In the genomic region with DNA sequence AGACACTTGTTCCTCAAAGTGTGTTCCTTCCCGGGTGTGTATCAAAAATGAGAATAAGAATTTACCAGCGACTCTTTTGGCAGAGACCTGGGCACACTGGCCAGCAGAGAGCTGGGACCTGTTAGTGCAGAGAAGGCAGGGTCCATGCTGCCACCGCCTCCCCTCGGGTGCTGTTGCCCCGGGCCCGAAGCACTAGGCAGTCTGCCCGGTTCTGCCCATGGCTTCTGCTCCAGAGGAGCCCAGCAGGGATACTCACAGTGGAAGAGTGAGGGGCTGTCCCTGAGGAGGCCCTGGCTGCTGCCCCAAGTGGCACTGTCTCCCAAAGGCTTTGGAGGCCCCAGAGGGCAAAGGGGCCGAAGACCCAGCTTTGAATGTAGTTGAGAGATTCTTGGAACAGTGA, we compare ENCODE assay signal across 18 cellular contexts.
DNase-seq lines count a peak whose midpoint lies in the region; ATAC-seq and TF ChIP-seq lines count a peak whose summit lies in the region.
"Had no signal": no experiment of that assay in that cellular context is flagged by ENCODE, and none has a peak within 500 bp of the region (broad histone marks: within the 10 kb centered on the region; RNA-seq: fewer than 3 reads in every experiment).

No MANE protein-coding gene starts in this region.

- H3K4me3 ChIP-seq in GM23338 = no peak overlapping the region

- no peaks in the 10 kb centered on the region for H3K79me2 ChIP-seq in GM23338 (replicated peaks; ENCODE audit: insufficient read depth)

- H3K36me3 ChIP-seq in GM23338 (ENCODE audit: insufficient read depth) = no peaks in the 10 kb centered on the region
- H3K36me3 ChIP-seq: BE2C had no signal

- no peak for DNase-seq in GM23338 (ENCODE audit: low spot score)
- DNase-seq in NCI-H446 treated with DMSO at 0.1 percent for 48 hours (lab: John Stamatoyannopoulos, UW) = peak; percentile 40
- DNase-seq in ecto neural progenitor cell (ENCODE audit: low spot score) = peak; percentile 41
- peak; percentile 74 for DNase-seq in osteocyte (ENCODE audit: extremely low spot score, unreplicated experiment)
- no peak for DNase-seq in HK-2 (ENCODE audit: unreplicated experiment)
- DNase-seq: ACHN; BE2C; Caco-2; CD4-positive, alpha-beta T cell; GF-D8; GOT3; H7; HFFc6 had no signal

- H3K9me3 Mint-ChIP-seq in GM23338 = peaks cover 7% of the 10 kb centered on the region; the same call in 2 of the 3 replicates
- no peaks in the 10 kb centered on the region for H3K9me3 Mint-ChIP-seq in osteocyte (ENCODE audit: unreplicated experiment)
- H3K9me3 Mint-ChIP-seq: CD4-positive, alpha-beta T cell had no signal

- H4K20me1 ChIP-seq in GM23338 (replicated peaks; ENCODE audit: insufficient read depth) = no peaks in the 10 kb centered on the region

- no peak overlapping the region for H3K4me3 Mint-ChIP-seq in GM23338
- no peak overlapping the region for H3K4me3 Mint-ChIP-seq in osteocyte (ENCODE audit: unreplicated experiment)
- H3K4me3 Mint-ChIP-seq: CD4-positive, alpha-beta T cell; HFFc6 had no signal

- H3F3A ChIP-seq in GM23338 (replicated peaks; ENCODE audit: low read depth) = no peaks in the 10 kb centered on the region

- H3K9me2 ChIP-seq in GM23338 (ENCODE audit: insufficient read depth) = no peaks in the 10 kb centered on the region

- H3K36me3 Mint-ChIP-seq in GM23338 (ENCODE audit: low read depth) (no peaks in the 10 kb centered on the region), osteocyte (ENCODE audit: unreplicated experiment) (no peaks in the 10 kb centered on the region)

- peaks cover 3% of the 10 kb centered on the region for H3K27me3 Mint-ChIP-seq in GM23338 (ENCODE audit: insufficient read depth, low read depth, poor library complexity)
- no peaks in the 10 kb centered on the region for H3K27me3 Mint-ChIP-seq in osteocyte (ENCODE audit: unreplicated experiment)

- TF ChIP-seq CTCF in GM23338 (conservative IDR thresholded peaks at IDR 0.05; ENCODE audit: low read depth in 2 of 2) = no peak
- TF ChIP-seq CTCF in osteocyte (IDR thresholded peaks at IDR 0.05) = no peak

- peak; percentile 30; the same call in 1 of the 3 replicates for ATAC-seq in GM23338
- no peak for ATAC-seq in HG02840 (IDR thresholded peaks at IDR 0.05; ENCODE audit: low FRiP score, unreplicated experiment)
- no peak for ATAC-seq in HG03521 (IDR thresholded peaks at IDR 0.05; ENCODE audit: unreplicated experiment)
- ATAC-seq: HCT116 had no signal

- no peak overlapping the region for H3K27ac ChIP-seq in GM23338 (ENCODE audit: low read depth)
- H3K27ac ChIP-seq: C4-2B, HL-60 had no signal

- H3K27me3 ChIP-seq in GM23338 (ENCODE audit: insufficient read depth) = no peaks in the 10 kb centered on the region
- H3K27me3 ChIP-seq: BE2C had no signal

- no peak overlapping the region for H2AFZ ChIP-seq in GM23338

- no peak overlapping the region for H3K4me2 ChIP-seq in GM23338

- H3K4me1 Mint-ChIP-seq in GM23338 = no peaks in the 10 kb centered on the region
- no peaks in the 10 kb centered on the region for H3K4me1 Mint-ChIP-seq in osteocyte (ENCODE audit: unreplicated experiment)

- H3K4me1 ChIP-seq in GM23338 (ENCODE audit: insufficient read depth) = no peaks in the 10 kb centered on the region
- H3K4me1 ChIP-seq: Caco-2 had no signal

- H3K27ac Mint-ChIP-seq in GM23338 (no peak overlapping the region), osteocyte (ENCODE audit: unreplicated experiment) (no peak overlapping the region)
- H3K27ac Mint-ChIP-seq: CD4-positive, alpha-beta T cell; HFFc6 had no signal

TF ChIP-seq in GM23338, 12 proteins besides CTCF, POLR2A, EP300 and RAD21 (continues in another document):
- TF ChIP-seq EZH2 (IDR thresholded peaks at IDR 0.05; ENCODE audit: low read depth, unreplicated experiment) (no peak), JUNB (IDR thresholded peaks at IDR 0.05; ENCODE audit: unreplicated experiment) (no peak), EZH2phosphoT487 (IDR thresholded peaks at IDR 0.05; ENCODE audit: unreplicated experiment) (no peak), ZNF331 (CRISPR knock-in tag; IDR thresholded peaks at IDR 0.05; ENCODE audit: low read depth) (no peak), ETS1 (IDR thresholded peaks at IDR 0.05) (no peak), NANOG (IDR thresholded peaks at IDR 0.05; ENCODE audit: borderline replicate concordance) (no peak), CREB1 (CRISPR knock-in tag; IDR thresholded peaks at IDR 0.05; ENCODE audit: low read depth) (no peak)
- TF ChIP-seq, protein P1, sequence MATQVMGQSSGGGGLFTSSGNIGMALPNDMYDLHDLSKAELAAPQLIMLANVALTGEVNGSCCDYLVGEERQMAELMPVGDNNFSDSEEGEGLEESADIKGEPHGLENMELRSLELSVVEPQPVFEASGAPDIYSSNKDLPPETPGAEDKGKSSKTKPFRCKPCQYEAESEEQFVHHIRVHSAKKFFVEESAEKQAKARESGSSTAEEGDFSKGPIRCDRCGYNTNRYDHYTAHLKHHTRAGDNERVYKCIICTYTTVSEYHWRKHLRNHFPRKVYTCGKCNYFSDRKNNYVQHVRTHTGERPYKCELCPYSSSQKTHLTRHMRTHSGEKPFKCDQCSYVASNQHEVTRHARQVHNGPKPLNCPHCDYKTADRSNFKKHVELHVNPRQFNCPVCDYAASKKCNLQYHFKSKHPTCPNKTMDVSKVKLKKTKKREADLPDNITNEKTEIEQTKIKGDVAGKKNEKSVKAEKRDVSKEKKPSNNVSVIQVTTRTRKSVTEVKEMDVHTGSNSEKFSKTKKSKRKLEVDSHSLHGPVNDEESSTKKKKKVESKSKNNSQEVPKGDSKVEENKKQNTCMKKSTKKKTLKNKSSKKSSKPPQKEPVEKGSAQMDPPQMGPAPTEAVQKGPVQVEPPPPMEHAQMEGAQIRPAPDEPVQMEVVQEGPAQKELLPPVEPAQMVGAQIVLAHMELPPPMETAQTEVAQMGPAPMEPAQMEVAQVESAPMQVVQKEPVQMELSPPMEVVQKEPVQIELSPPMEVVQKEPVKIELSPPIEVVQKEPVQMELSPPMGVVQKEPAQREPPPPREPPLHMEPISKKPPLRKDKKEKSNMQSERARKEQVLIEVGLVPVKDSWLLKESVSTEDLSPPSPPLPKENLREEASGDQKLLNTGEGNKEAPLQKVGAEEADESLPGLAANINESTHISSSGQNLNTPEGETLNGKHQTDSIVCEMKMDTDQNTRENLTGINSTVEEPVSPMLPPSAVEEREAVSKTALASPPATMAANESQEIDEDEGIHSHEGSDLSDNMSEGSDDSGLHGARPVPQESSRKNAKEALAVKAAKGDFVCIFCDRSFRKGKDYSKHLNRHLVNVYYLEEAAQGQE (IDR thresholded peaks at IDR 0.05; ENCODE audit: unreplicated experiment) = no peak

Comparison
In these comparisons a context has a peak if more than half of its experiments do, and no peak if none do; other contexts are left out.
1. DNase-seq: peak in NCI-H446 treated with DMSO at 0.1 percent for 48 hours (single experiment), ecto neural progenitor cell (single experiment) and osteocyte (single experiment); none in GM23338 (single experiment) and HK-2 (single experiment).